9 cellular contexts compared by ENCODE assay signal in genomic region chr14:93619176-93619793, GRCh38.
DNase-seq lines count a peak whose midpoint lies in the region; ATAC-seq, FAIRE-seq and TF ChIP-seq lines count a peak whose summit lies in the region.
"Had no signal": no experiment of that assay in that cellular context is flagged by ENCODE, and none has a peak within 500 bp of the region (broad histone marks: within the 10 kb centered on the region; RNA-seq: fewer than 3 reads in every experiment).

No MANE protein-coding gene starts in this region.

- no peak for TF ChIP-seq EP300 in upper lobe of left lung (IDR thresholded peaks at IDR 0.05)

- TF ChIP-seq POLR2A in GM12891 (IDR thresholded peaks at IDR 0.05; ENCODE audit: low read depth, low read length) (no peak), adrenal gland (IDR thresholded peaks at IDR 0.05) (no peak), upper lobe of left lung (IDR thresholded peaks at IDR 0.05) (no peak)

- H3K27ac ChIP-seq in adrenal gland (no peak overlapping the region), keratinocyte (ENCODE audit: control insufficient read depth, insufficient read depth, low read length) (no peak overlapping the region), upper lobe of left lung (no peak overlapping the region)
- H3K27ac ChIP-seq: neutrophil had no signal

- no peaks in the 10 kb centered on the region for H3K9me1 ChIP-seq in keratinocyte (ENCODE audit: control insufficient read depth, extremely low read depth, insufficient read depth, low read length)

- dilution Hi-C loops in keratinocyte (cut with MboI; ENCODE audit: extremely low pct_ligation_motif_present, low sequenced_read_pairs), result no loop called here

- H3K9ac ChIP-seq in keratinocyte (ENCODE audit: control insufficient read depth, extremely low read depth, insufficient read depth, low read length), result no peak overlapping the region

- POLR2A ChIA-PET in BJ (lab: Charles Lee), result no interaction called here

- CTCF ChIA-PET in BJ (lab: Yijun Ruan, JAX), result interaction anchor here (0.6 to 1.7 kb wide), 3 partner anchors 12 to 440 kb away, joined by 3 to 5 read pairs (median 4); partner anchors contain the start of genes GON7 and UBR7

- no peak overlapping the region for H3K4me3 ChIP-seq in BJ (ENCODE audit: low read depth, low read length)
- no peak overlapping the region for H3K4me3 ChIP-seq in adrenal gland
- no peak overlapping the region for H3K4me3 ChIP-seq in keratinocyte (ENCODE audit: control insufficient read depth in 2 of 3, extremely low read depth in 1 of 3, insufficient read depth in 2 of 3, low read depth in 1 of 3, low read length in 3 of 3)
- no peak overlapping the region for H3K4me3 ChIP-seq in upper lobe of left lung

- H3K36me3 ChIP-seq in BJ (ENCODE audit: control insufficient read depth, insufficient read depth, low read length), result no peaks in the 10 kb centered on the region
- H3K36me3 ChIP-seq in adrenal gland (replicated peaks in 1 of 2), result no peaks in the 10 kb centered on the region
- no peaks in the 10 kb centered on the region for H3K36me3 ChIP-seq in keratinocyte (ENCODE audit: control insufficient read depth in 2 of 2, extremely low read depth in 1 of 2, insufficient read depth in 2 of 2, low read length in 2 of 2)
- no peaks in the 10 kb centered on the region for H3K36me3 ChIP-seq in upper lobe of left lung
- H3K36me3 ChIP-seq: neutrophil had no signal

- DNase-seq in BJ (ENCODE audit: low read depth), result no peak
- peak; percentile 9 for DNase-seq in GM12891 (ENCODE audit: insufficient read length, low spot score)
- peak; percentile 27 for DNase-seq in NCI-H2171 (lab: John Stamatoyannopoulos, UW)
- peak; percentile 20 to 71 (median 42) for DNase-seq in adrenal gland
- no peak for DNase-seq in keratinocyte (ENCODE audit: low read depth, low spot score)
- DNase-seq in upper lobe of left lung, result peak in 1 of 2 donors; percentile 28
- no peak for DNase-seq in central memory CD4-positive, alpha-beta T cell

- intact Hi-C loops in adrenal gland (cut with DNase I), result no loop called here

- H3K4me2 ChIP-seq in keratinocyte (ENCODE audit: control insufficient read depth, extremely low read depth, insufficient read depth, low read depth, low read length), result no peak overlapping the region

- 43 to 45% (median 45%) methylated on average over 7 of the region's 7 CpGs for WGBS in adrenal gland, 4 donors
- WGBS in upper lobe of left lung, 2 donors, result 43 to 51% methylated on average over 7 of the region's 7 CpGs

- H4K20me1 ChIP-seq in keratinocyte (ENCODE audit: control insufficient read depth, extremely low read depth, insufficient read depth, low read length), result no peaks in the 10 kb centered on the region

- H3K27me3 ChIP-seq in BJ (ENCODE audit: control insufficient read depth, insufficient read depth, low read length) (no peaks in the 10 kb centered on the region), adrenal gland (no peaks in the 10 kb centered on the region), keratinocyte (ENCODE audit: control insufficient read depth, extremely low read depth, insufficient read depth, low read length) (no peaks in the 10 kb centered on the region), upper lobe of left lung (no peaks in the 10 kb centered on the region)

- no peaks in the 10 kb centered on the region for H3K79me2 ChIP-seq in keratinocyte (ENCODE audit: control insufficient read depth, insufficient read depth, low read length)

- peak in 1 of 2 donors; percentile 61 for ATAC-seq in upper lobe of left lung (ENCODE audit: low FRiP score in 2 of 2)
- ATAC-seq in GM18907 (IDR thresholded peaks at IDR 0.05; ENCODE audit: unreplicated experiment), result no peak

- TF ChIP-seq CTCF in BJ (IDR thresholded peaks at IDR 0.05; ENCODE audit: insufficient read depth, low read depth, low read length) (peak; percentile 62), adrenal gland (IDR thresholded peaks at IDR 0.05) (peak; percentile 24 to 57 (median 53)), keratinocyte (optimal IDR thresholded peaks at IDR 0.05 in 1 of 3, IDR thresholded peaks at IDR 0.05 in 1 of 3, conservative IDR thresholded peaks at IDR 0.05 in 1 of 3; ENCODE audit: extremely low read depth in 1 of 3, insufficient read depth in 2 of 3, low read length in 3 of 3) (peak; percentile 48 to 64 (median 64)), upper lobe of left lung (IDR thresholded peaks at IDR 0.05) (peak in 4 of 6 experiments; percentile 19 to 48 (median 22))

- H3K4me1 ChIP-seq in adrenal gland (replicated peaks in 1 of 2) (no peaks in the 10 kb centered on the region), keratinocyte (ENCODE audit: control insufficient read depth, extremely low read depth, insufficient read depth, low read length) (no peaks in the 10 kb centered on the region), upper lobe of left lung (no peaks in the 10 kb centered on the region)

- H2AFZ ChIP-seq in keratinocyte (ENCODE audit: control insufficient read depth, low read length), result no peak overlapping the region

- H3K9me3 ChIP-seq in adrenal gland (replicated peaks in 1 of 3), result no peaks in the 10 kb centered on the region
- H3K9me3 ChIP-seq in keratinocyte (ENCODE audit: control insufficient read depth, low read depth, low read length), result no peaks in the 10 kb centered on the region
- no peaks in the 10 kb centered on the region for H3K9me3 ChIP-seq in upper lobe of left lung
- H3K9me3 ChIP-seq: neutrophil had no signal

- peak; percentile 71 for FAIRE-seq in GM12891 (lab: Jason Lieb, UNC)
- FAIRE-seq in keratinocyte (lab: Jason Lieb, UNC), result peak; percentile 52

TF ChIP-seq in GM12891, 5 proteins besides CTCF, POLR2A, EP300 and RAD21:
- no peak for TF ChIP-seq SPI1 (IDR thresholded peaks at IDR 0.05; ENCODE audit: low read depth, low read length)
- TF ChIP-seq PAX5 (IDR thresholded peaks at IDR 0.05; ENCODE audit: insufficient read depth, low read length, severe bottlenecking), result no peak
- no peak for TF ChIP-seq POU2F2 (IDR thresholded peaks at IDR 0.05; ENCODE audit: low read depth, low read length)
- no peak for TF ChIP-seq TAF1 (IDR thresholded peaks at IDR 0.05; ENCODE audit: low read depth, low read length)
- TF ChIP-seq POLR2AphosphoS5 (IDR thresholded peaks at IDR 0.05; ENCODE audit: low read depth, low read length), result no peak

Comparison
In these comparisons a context has a peak if more than half of its experiments do, and no peak if none do; other contexts are left out.
1. DNase-seq: peak in GM12891 (single experiment), NCI-H2171 (single experiment) and adrenal gland (7 of 7); none in BJ (single experiment), keratinocyte (single experiment) and central memory CD4-positive, alpha-beta T cell (single experiment).
2. Peak in every context shown above with its lines, with median percentiles within 50 percentile points of each other: CTCF ChIP-seq.